Comparison of ENCODE assay signal across 11 cellular contexts in the genomic region with DNA sequence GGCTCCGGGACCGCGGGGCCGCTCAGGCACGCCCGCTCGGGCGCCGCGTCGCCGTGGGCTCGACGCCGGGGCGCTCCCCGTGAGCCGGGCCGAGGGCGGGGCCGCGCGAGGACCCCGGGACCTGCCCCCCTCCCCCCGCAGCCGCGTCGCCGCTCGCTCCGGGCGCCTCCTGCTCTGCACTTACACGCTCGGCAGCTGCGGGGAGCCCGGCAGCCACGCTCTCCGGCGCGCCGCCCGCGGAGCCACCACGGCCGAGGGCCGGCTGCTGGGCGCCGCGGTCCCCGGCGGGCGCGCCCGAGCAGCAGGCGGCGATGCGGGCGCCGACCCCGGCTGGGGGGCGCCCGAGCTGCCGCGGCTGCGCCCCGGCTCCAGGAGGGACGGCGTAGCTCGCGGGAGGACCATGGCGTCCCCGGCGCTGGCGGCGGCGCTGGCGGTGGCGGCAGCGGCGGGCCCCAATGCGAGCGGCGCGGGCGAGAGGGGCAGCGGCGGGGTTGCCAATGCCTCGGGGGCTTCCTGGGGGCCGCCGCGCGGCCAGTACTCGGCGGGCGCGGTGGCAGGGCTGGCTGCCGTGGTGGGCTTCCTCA. TPM values are rescaled to one million over a fixed set of nuclear protein-coding genes. Genes with fewer than 3 reads are reported as not detected.
DNase-seq lines count a peak whose midpoint lies in the region; ATAC-seq, FAIRE-seq and TF ChIP-seq lines count a peak whose summit lies in the region.
"Had no signal": no experiment of that assay in that cellular context is flagged by ENCODE, and none has a peak within 500 bp of the region (broad histone marks: within the 10 kb centered on the region; RNA-seq: fewer than 3 reads in every experiment).

A gene (plus strand): TSS at position 179 of the 584 bp plus-strand sequence. CDS start 222 bp downstream, at position 401.

- H3K27ac ChIP-seq in HepG2 (ENCODE audit: extremely low read length, insufficient read depth, low read length) (no peak within 1 kb of the TSS), urinary bladder (ENCODE audit: low read depth) (peak within 1 kb of the TSS; percentile 39), Karpas-422 (ENCODE audit: low read length) (no peak within 1 kb of the TSS)

- H3K4me3 ChIP-seq in HepG2 (replicated peaks in 1 of 3; ENCODE audit: insufficient read depth in 1 of 3, low read depth in 2 of 3, low read length in 3 of 3) = peak within 1 kb of the TSS; percentile 55 to 75 (median 72)
- H3K4me3 ChIP-seq in urinary bladder (ENCODE audit: low read depth, low read length) = peak within 1 kb of the TSS; percentile 43
- H3K4me3 ChIP-seq in Karpas-422 (ENCODE audit: low read length) = no peak within 1 kb of the TSS

- FAIRE-seq in HepG2 (lab: Jason Lieb, UNC) = no peak
- FAIRE-seq: endometrium, G401.6 had no signal

- peak; percentile 15; the same call in 1 of the 2 replicates for TF ChIP-seq RAD21 in HepG2 (CRISPR knock-in tag; IDR thresholded peaks at IDR 0.05)

- H3K9me2 ChIP-seq in Karpas-422 (replicated peaks; ENCODE audit: insufficient read depth, low read length) = no peaks in the 10 kb centered on the region

- CTCF ChIA-PET in activated CD4-positive, alpha-beta memory T cell treated with anti-CD3 and anti-CD28 coated beads for 36 hours (lab: Charles Lee) = interaction anchor here (0.6 to 1.5 kb wide), 2 partner anchors 19 to 115 kb away, joined by 3 to 5 read pairs; no protein-coding TSS in a partner anchor
- CTCF ChIA-PET in activated CD4-positive, alpha-beta memory T cell treated with anti-CD3 and anti-CD28 coated beads, Interleukin-2, amount 10 ng/mL, durations not matched to agents 7 days and 5 days (lab: Charles Lee) = no interaction called here
- CTCF ChIA-PET in MCF 10A (lab: Yijun Ruan, JAX) (interaction anchor here (1.0 to 1.6 kb wide), 2 partner anchors 8 to 248 kb away, joined by 3 to 5 read pairs; no protein-coding TSS in a partner anchor), HepG2 (lab: Yijun Ruan, JAX; ENCODE audit: low intra/inter-chr PET ratio, low total read pairs) (interaction anchor here (2.5 kb wide), 1 partner anchor 114 kb away, joined by 14 read pairs; no protein-coding TSS in a partner anchor)

- H4K20me1 ChIP-seq in HepG2 (ENCODE audit: insufficient read depth, low read length) (no peaks in the 10 kb centered on the region), Karpas-422 (ENCODE audit: insufficient read depth, low read depth, low read length) (no peaks in the 10 kb centered on the region)

- no peak for ATAC-seq in HepG2

- peaks cover 2% of the 10 kb centered on the region for H3K4me1 Mint-ChIP-seq in activated CD4-positive, alpha-beta memory T cell treated with anti-CD3 and anti-CD28 coated beads for 36 hours (ENCODE audit: low read depth)
- H3K4me1 Mint-ChIP-seq in activated CD4-positive, alpha-beta memory T cell treated with anti-CD3 and anti-CD28 coated beads, Interleukin-2, amount 10 ng/mL, durations not matched to agents 7 days and 5 days = peaks cover 7% of the 10 kb centered on the region
- no peaks in the 10 kb centered on the region for H3K4me1 Mint-ChIP-seq in MCF 10A (ENCODE audit: insufficient read depth, unreplicated experiment)

- H3K9ac ChIP-seq in HepG2 (ENCODE audit: insufficient read depth, low read depth, low read length) (peak within 1 kb of the TSS; percentile 62), Karpas-422 (ENCODE audit: low read length) (no peak within 1 kb of the TSS)

- peak within 1 kb of the TSS; percentile 26 for H3K4me3 Mint-ChIP-seq in activated CD4-positive, alpha-beta memory T cell treated with anti-CD3 and anti-CD28 coated beads for 36 hours
- H3K4me3 Mint-ChIP-seq in activated CD4-positive, alpha-beta memory T cell treated with anti-CD3 and anti-CD28 coated beads, Interleukin-2, amount 10 ng/mL, durations not matched to agents 7 days and 5 days = no peak within 1 kb of the TSS
- peak within 1 kb of the TSS; percentile 63 for H3K4me3 Mint-ChIP-seq in MCF 10A (ENCODE audit: unreplicated experiment)

- no peak within 1 kb of the TSS for H3K27ac Mint-ChIP-seq in activated CD4-positive, alpha-beta memory T cell treated with anti-CD3 and anti-CD28 coated beads for 36 hours
- H3K27ac Mint-ChIP-seq in activated CD4-positive, alpha-beta memory T cell treated with anti-CD3 and anti-CD28 coated beads, Interleukin-2, amount 10 ng/mL, durations not matched to agents 7 days and 5 days = no peak within 1 kb of the TSS
- H3K27ac Mint-ChIP-seq in MCF 10A (ENCODE audit: low read depth, unreplicated experiment) = no peak within 1 kb of the TSS

- POLR2A ChIA-PET in activated CD4-positive, alpha-beta memory T cell treated with anti-CD3 and anti-CD28 coated beads for 36 hours (lab: Charles Lee) = no interaction called here
- POLR2A ChIA-PET in activated CD4-positive, alpha-beta memory T cell treated with anti-CD3 and anti-CD28 coated beads, Interleukin-2, amount 10 ng/mL, durations not matched to agents 7 days and 5 days (lab: Charles Lee) = no interaction called here
- POLR2A ChIA-PET in MCF 10A (lab: Yijun Ruan, JAX) = no interaction called here
- POLR2A ChIA-PET in HepG2 (lab: Yijun Ruan, JAX) = interaction anchor here (0.8 to 6.6 kb wide), 6 partner anchors 17 to 115 kb away, joined by 3 to 87 read pairs (median 6); no protein-coding TSS in a partner anchor

- no TSS peak for BruUV-seq in MCF 10A (replicated peaks; lab: Mats Ljungman, UMichigan)
- BruUV-seq in HepG2 (replicated peaks; lab: Mats Ljungman, UMichigan) = no TSS peak

- in situ Hi-C loops in HepG2 (cut with HindIII; ENCODE audit: extremely low pct_ligation_motif_present, low pct_unique_long_range_greater_than_20kb) = no loop called here

- H3K27me3 Mint-ChIP-seq in activated CD4-positive, alpha-beta memory T cell treated with anti-CD3 and anti-CD28 coated beads for 36 hours = peaks cover 17% of the 10 kb centered on the region
- H3K27me3 Mint-ChIP-seq in activated CD4-positive, alpha-beta memory T cell treated with anti-CD3 and anti-CD28 coated beads, Interleukin-2, amount 10 ng/mL, durations not matched to agents 7 days and 5 days = peaks cover 24% of the 10 kb centered on the region
- no peaks in the 10 kb centered on the region for H3K27me3 Mint-ChIP-seq in MCF 10A (ENCODE audit: insufficient read depth, unreplicated experiment)

- no peaks in the 10 kb centered on the region; a peak in 1 of 5 replicates for H3K27me3 ChIP-seq in HepG2 (ENCODE audit: control insufficient read depth in 1 of 2, insufficient read depth in 2 of 2, low read length in 2 of 2)
- H3K27me3 ChIP-seq in Karpas-422 (ENCODE audit: low read length) = no peaks in the 10 kb centered on the region

- H3K4me1 ChIP-seq in HepG2 (ENCODE audit: insufficient read depth, low read length) (peaks cover 55% of the 10 kb centered on the region), urinary bladder (ENCODE audit: insufficient read depth) (no peaks in the 10 kb centered on the region), Karpas-422 (ENCODE audit: low read length) (no peaks in the 10 kb centered on the region)

- TF ChIP-seq EP300 in HepG2 (IDR thresholded peaks at IDR 0.05; ENCODE audit: low read depth in 2 of 2, low read length in 2 of 2) (no peak), HepG2 (CRISPR knock-in tag; IDR thresholded peaks at IDR 0.05; ENCODE audit: borderline replicate concordance) (no peak)

- H2AFZ ChIP-seq in HepG2 (ENCODE audit: low read length) = no peak within 1 kb of the TSS
- H2AFZ ChIP-seq in Karpas-422 (ENCODE audit: low read length) = no peak within 1 kb of the TSS

- DNase-seq in activated CD4-positive, alpha-beta memory T cell treated with anti-CD3 and anti-CD28 coated beads for 36 hours = no peak
- no peak for DNase-seq in activated CD4-positive, alpha-beta memory T cell treated with anti-CD3 and anti-CD28 coated beads, Interleukin-2, amount 10 ng/mL, durations not matched to agents 7 days and 5 days
- DNase-seq in MCF 10A (ENCODE audit: unreplicated experiment) (no peak), HepG2 (ENCODE audit: low spot score) (peak; percentile 20), Karpas-422 (no peak), NCI-H2081 (lab: John Stamatoyannopoulos, UW) (no peak), AML-193 (lab: John Stamatoyannopoulos, UW) (no peak)

- WGBS in HepG2 (ENCODE audit: low lambda C conversion rate) = 2% methylated on average over 22 of the region's 97 CpGs
- under 1% methylated on average over 97 of the region's 97 CpGs for WGBS in urinary bladder

- intact Hi-C loops in activated CD4-positive, alpha-beta memory T cell treated with anti-CD3 and anti-CD28 coated beads for 36 hours (cut with micrococcal nuclease) = no loop called here
- intact Hi-C loops in MCF 10A (cut with micrococcal nuclease) (no loop called here), HepG2 (cut with micrococcal nuclease; ENCODE audit: unreplicated experiment) (loop anchor here (1.0 kb wide), 1 partner anchor 14 kb away; no protein-coding TSS in a partner anchor)

- peak within 1 kb of the TSS; percentile 88 for H3K4me2 ChIP-seq in HepG2 (ENCODE audit: low read depth, low read length)
- no peak within 1 kb of the TSS for H3K4me2 ChIP-seq in Karpas-422 (ENCODE audit: low read depth, low read length, poor library complexity, severe bottlenecking)

- H3K9me3 ChIP-seq in HepG2 (ENCODE audit: low read length) (no peaks in the 10 kb centered on the region), Karpas-422 (ENCODE audit: low read length) (no peaks in the 10 kb centered on the region)

- TF ChIP-seq CTCF in MCF 10A (IDR thresholded peaks at IDR 0.05; ENCODE audit: unreplicated experiment) = no peak
- TF ChIP-seq CTCF in HepG2 (CRISPR knock-in tag; IDR thresholded peaks at IDR 0.05) = peak; percentile 25; the same call in 1 of the 2 replicates

- H3K36me3 Mint-ChIP-seq in activated CD4-positive, alpha-beta memory T cell treated with anti-CD3 and anti-CD28 coated beads for 36 hours = no peaks in the 10 kb centered on the region
- H3K36me3 Mint-ChIP-seq in activated CD4-positive, alpha-beta memory T cell treated with anti-CD3 and anti-CD28 coated beads, Interleukin-2, amount 10 ng/mL, durations not matched to agents 7 days and 5 days (ENCODE audit: low read depth) = no peaks in the 10 kb centered on the region
- H3K36me3 Mint-ChIP-seq in MCF 10A (ENCODE audit: insufficient read depth, unreplicated experiment) = no peaks in the 10 kb centered on the region

- TF ChIP-seq POLR2A in HepG2 (IDR thresholded peaks at IDR 0.05; ENCODE audit: insufficient read depth in 1 of 2, low read depth in 2 of 2, low read length in 2 of 2) = no peak

- no peaks in the 10 kb centered on the region for H3K9me3 Mint-ChIP-seq in activated CD4-positive, alpha-beta memory T cell treated with anti-CD3 and anti-CD28 coated beads for 36 hours
- no peaks in the 10 kb centered on the region for H3K9me3 Mint-ChIP-seq in activated CD4-positive, alpha-beta memory T cell treated with anti-CD3 and anti-CD28 coated beads, Interleukin-2, amount 10 ng/mL, durations not matched to agents 7 days and 5 days
- H3K9me3 Mint-ChIP-seq in MCF 10A (ENCODE audit: unreplicated experiment) = no peaks in the 10 kb centered on the region

- H3K36me3 ChIP-seq in HepG2 (replicated peaks in 1 of 2; ENCODE audit: control insufficient read depth in 1 of 2, insufficient read depth in 2 of 2, low read length in 2 of 2) = no peaks in the 10 kb centered on the region
- no peaks in the 10 kb centered on the region for H3K36me3 ChIP-seq in urinary bladder (ENCODE audit: insufficient read depth)
- H3K36me3 ChIP-seq in Karpas-422 (ENCODE audit: insufficient read depth, low read length) = no peaks in the 10 kb centered on the region

- H3K79me2 ChIP-seq in HepG2 (ENCODE audit: insufficient read depth, low read length) (peaks cover 4% of the 10 kb centered on the region), Karpas-422 (ENCODE audit: low read length) (no peaks in the 10 kb centered on the region)

RNA-seq across cellular contexts. Expression of the gene that starts here (rescaled TPM):
- not detected for total RNA-seq in activated CD4-positive, alpha-beta memory T cell treated with anti-CD3 and anti-CD28 coated beads for 36 hours
- total RNA-seq in activated CD4-positive, alpha-beta memory T cell treated with anti-CD3 and anti-CD28 coated beads, Interleukin-2, amount 10 ng/mL, durations not matched to agents 7 days and 5 days = not detected
- total RNA-seq in MCF 10A (2022) (0.28 and 0.32 TPM in 2 replicates), HepG2 (2016; rRNA removed; fragmentation: Illumina TruSeq; extraction: Trizol) (43.8 and 69.7 TPM in 2 replicates), urinary bladder (1.1 TPM)
- 39.5 and 40.6 TPM in 2 replicates for total RNA-seq in HepG2 (2016; cell fraction: cytosol; rRNA removed; fragmentation: Illumina TruSeq; extraction: Trizol; ENCODE audit: low read depth)
- 45.3 and 69.6 TPM in 2 replicates for total RNA-seq in HepG2 (2016; cell fraction: insoluble cytoplasmic fraction; rRNA removed; fragmentation: Illumina TruSeq; extraction: Trizol)
- 83.4 and 93.4 TPM in 2 replicates for total RNA-seq in HepG2 (2016; cell fraction: membrane; rRNA removed; fragmentation: Illumina TruSeq; extraction: Trizol)
- 32.1 and 42.6 TPM in 2 replicates for total RNA-seq in HepG2 (2016; cell fraction: nucleus; rRNA removed; fragmentation: Illumina TruSeq; extraction: Trizol)
- polyA plus RNA-seq in HepG2 (2011; rRNA removed) (15.4 and 23.1 TPM in 2 replicates), urinary bladder (5.8 TPM)
- 20.0 and 39.6 TPM in 2 replicates for polyA plus RNA-seq in HepG2 (2011; cell fraction: cytosol; rRNA removed)
- 34.6 and 44.2 TPM in 2 replicates for polyA plus RNA-seq in HepG2 (2011; cell fraction: nucleus; rRNA removed)
- polyA plus RNA-seq in HepG2 (2012) = 13.5 and 14.6 TPM in 2 replicates
- 40.9 and 41.6 TPM in 2 replicates for polyA plus RNA-seq in HepG2 (2016; cell fraction: cytosol; fragmentation: Illumina TruSeq; extraction: Trizol; ENCODE audit: low read depth)
- polyA plus RNA-seq in HepG2 (2016; cell fraction: insoluble cytoplasmic fraction; fragmentation: Illumina TruSeq; extraction: Trizol; ENCODE audit: low read depth) = 48.4 and 52.4 TPM in 2 replicates
- 74.1 and 77.9 TPM in 2 replicates for polyA plus RNA-seq in HepG2 (2016; cell fraction: membrane; fragmentation: Illumina TruSeq; extraction: Trizol; ENCODE audit: low read depth)
- polyA plus RNA-seq in HepG2 (2016; cell fraction: nucleus; fragmentation: Illumina TruSeq; extraction: Trizol; ENCODE audit: insufficient read depth, low read depth) = 63.0 and 70.2 TPM in 2 replicates
- 0.07 and 154 TPM in 2 replicates for polyA minus RNA-seq in HepG2 (2011; rRNA and poly(A)+ RNA removed; ENCODE audit: low replicate concordance)
- 31.1 and 39.3 TPM in 2 replicates for polyA minus RNA-seq in HepG2 (2011; cell fraction: cytosol; rRNA and poly(A)+ RNA removed)
- 9.3 and 10.7 TPM in 2 replicates for polyA minus RNA-seq in HepG2 (2011; cell fraction: nucleus; rRNA and poly(A)+ RNA removed)
- not detected in 2 replicates for total RNA-seq in Karpas-422 (2014; rRNA removed; shearing (Covaris generic); ENCODE audit: low replicate concordance)
- total RNA-seq: M059J had no signal

Comparison
In these comparisons a context has a peak if more than half of its experiments do, and no peak if none do; other contexts are left out.
1. RNA of the gene that starts here (total RNA-seq): 32.1 to 93.4 TPM in HepG2; 1.1 TPM in urinary bladder (single experiment), 0.28 to 0.32 TPM in MCF 10A, not detected in activated CD4-positive, alpha-beta memory T cell treated with anti-CD3 and anti-CD28 coated beads, Interleukin-2, amount 10 ng/mL, durations not matched to agents 7 days and 5 days, not detected in activated CD4-positive, alpha-beta memory T cell treated with anti-CD3 and anti-CD28 coated beads for 36 hours and not detected in Karpas-422; every median in the first group is over 10 times any median in the second.